40 cellular contexts compared by ENCODE assay signal in genomic region chr6:1237636-1238035, GRCh38.
"Had no signal": no experiment of that assay in that cellular context is flagged by ENCODE, and none has a peak within 500 bp of the region (broad histone marks: within the 10 kb centered on the region; RNA-seq: fewer than 3 reads in every experiment).

No MANE protein-coding gene starts in this region.

- H3K4me3 Mint-ChIP-seq: activated naive CD4-positive, alpha-beta T cell treated with anti-CD3 and anti-CD28 coated beads for 36 hours; activated naive CD4-positive, alpha-beta T cell treated with anti-CD3 and anti-CD28 coated beads, Interleukin-2, amount 10 ng/mL, durations not matched to agents 7 days and 5 days; activated naive CD4-positive, alpha-beta T cell treated with anti-CD3 and anti-CD28 coated beads, Interleukin-2, amount 50 U/mL, for 24 hours; activated naive CD8-positive, alpha-beta T cell; activated naive CD8-positive, alpha-beta T cell treated with anti-CD3 and anti-CD28 coated beads for 36 hours; activated naive CD8-positive, alpha-beta T cell treated with anti-CD3 and anti-CD28 coated beads, Interleukin-2, amount 10 ng/mL, durations not matched to agents 7 days and 5 days; activated naive CD8-positive, alpha-beta T cell treated with anti-CD3 and anti-CD28 coated beads, Interleukin-2, amount 50 U/mL, for 24 hours; activated T-cell treated with anti-CD3 and anti-CD28 coated beads, Interleukin-2, amount 50 U/mL, for 24 hours; activated T-cell treated with anti-CD3 and anti-CD28 coated beads, Interleukin-2, amount 50 U/mL, for 4 hours; activated T-cell treated with anti-CD3 and anti-CD28 coated beads, Interleukin-2, amount 50 U/mL, for 72 hours; activated T-helper 1 cell treated with anti-CD3 and anti-CD28 coated beads, Interleukin-12 subunit alpha, Interleukin-12 subunit beta, Interleukin-2, Interleukin-4 antibody, amounts not matched to agents 30 ng/mL and 10 ng/mL and 1 ng/mL, durations not matched to agents 14 hours and 24 hours and 36 hours; activated T-helper 17 cell treated with anti-CD3 and anti-CD28 coated beads, Interleukin-2, amount 50 U/mL, for 72 hours; brain; central memory CD8-positive, alpha-beta T cell had no signal

- H3K36me3 Mint-ChIP-seq: activated naive CD4-positive, alpha-beta T cell treated with anti-CD3 and anti-CD28 coated beads, Interleukin-2, amount 10 ng/mL, durations not matched to agents 7 days and 5 days; activated naive CD4-positive, alpha-beta T cell treated with anti-CD3 and anti-CD28 coated beads, Interleukin-2, amount 50 U/mL, for 24 hours; activated naive CD4-positive, alpha-beta T cell treated with anti-CD3 and anti-CD28 coated beads, Interleukin-2, amount 50 U/mL, for 72 hours; activated naive CD8-positive, alpha-beta T cell; activated naive CD8-positive, alpha-beta T cell treated with anti-CD3 and anti-CD28 coated beads for 36 hours; activated naive CD8-positive, alpha-beta T cell treated with anti-CD3 and anti-CD28 coated beads, Interleukin-2, amount 10 ng/mL, durations not matched to agents 7 days and 5 days; brain had no signal

- H3K27ac ChIP-seq: adrenal gland, body of pancreas, brain microvascular endothelial cell, breast epithelium, cardiac muscle cell had no signal

- H3K4me1 ChIP-seq: adrenal gland, breast epithelium had no signal

- H3K36me3 ChIP-seq: adrenal gland, brain microvascular endothelial cell, breast epithelium, cardiac muscle cell had no signal

- H3K4me3 ChIP-seq: adrenal gland, body of pancreas, breast epithelium, cardiac muscle cell had no signal

- FAIRE-seq: astrocyte, bronchial epithelial cell had no signal

- H3K27me3 ChIP-seq: adrenal gland, body of pancreas, brain microvascular endothelial cell had no signal

- H3K9me3 Mint-ChIP-seq: activated naive CD4-positive, alpha-beta T cell treated with anti-CD3 and anti-CD28 coated beads for 36 hours; activated naive CD4-positive, alpha-beta T cell treated with anti-CD3 and anti-CD28 coated beads, Interleukin-2, amount 10 ng/mL, durations not matched to agents 7 days and 5 days; activated naive CD4-positive, alpha-beta T cell treated with anti-CD3 and anti-CD28 coated beads, Interleukin-2, amount 50 U/mL, for 24 hours; activated naive CD4-positive, alpha-beta T cell treated with anti-CD3 and anti-CD28 coated beads, Interleukin-2, amount 50 U/mL, for 72 hours; activated naive CD8-positive, alpha-beta T cell treated with anti-CD3 and anti-CD28 coated beads for 36 hours; activated naive CD8-positive, alpha-beta T cell treated with anti-CD3 and anti-CD28 coated beads, Interleukin-2, amount 10 ng/mL, durations not matched to agents 7 days and 5 days; activated naive CD8-positive, alpha-beta T cell treated with anti-CD3 and anti-CD28 coated beads, Interleukin-2, amount 50 U/mL, for 24 hours; activated T-cell treated with anti-CD3 and anti-CD28 coated beads, Interleukin-2, amount 50 U/mL, for 24 hours; activated T-cell treated with anti-CD3 and anti-CD28 coated beads, Interleukin-2, amount 50 U/mL, for 4 hours; activated T-cell treated with anti-CD3 and anti-CD28 coated beads, Interleukin-2, amount 50 U/mL, for 72 hours; activated T-helper 1 cell treated with anti-CD3 and anti-CD28 coated beads, Interleukin-12 subunit alpha, Interleukin-12 subunit beta, Interleukin-2, Interleukin-4 antibody, amounts not matched to agents 30 ng/mL and 10 ng/mL and 1 ng/mL, durations not matched to agents 14 hours and 24 hours and 36 hours; activated T-helper 17 cell treated with anti-CD3 and anti-CD28 coated beads, Interleukin-2, amount 50 U/mL, for 72 hours; activated T-helper 2 cell treated with anti-CD3 and anti-CD28 coated beads, Interferon-gamma antibody, Interleukin-2, Interleukin-4, amounts not matched to agents 10 μg/mL and 5 μg/mL and 100 μg/mL, durations not matched to agents 14 hours and 24 hours and 36 hours; central memory CD8-positive, alpha-beta T cell had no signal

- ATAC-seq: activated naive CD4-positive, alpha-beta T cell treated with anti-CD3 and anti-CD28 coated beads, Interleukin-2, amount 50 U/mL, for 72 hours; activated naive CD8-positive, alpha-beta T cell treated with anti-CD3 and anti-CD28 coated beads, Interleukin-2, amount 50 U/mL, for 24 hours; activated T-cell treated with anti-CD3 and anti-CD28 coated beads, Interleukin-2, amount 50 U/mL, for 4 hours; activated T-cell treated with anti-CD3 and anti-CD28 coated beads, Interleukin-2, amount 50 U/mL, for 72 hours; activated T-helper 17 cell treated with anti-CD3 and anti-CD28 coated beads, Interleukin-2, amount 50 U/mL, for 72 hours; body of pancreas had no signal

- H3K27me3 Mint-ChIP-seq: activated naive CD8-positive, alpha-beta T cell treated with anti-CD3 and anti-CD28 coated beads for 36 hours had no signal

- H3K27ac Mint-ChIP-seq: activated naive CD4-positive, alpha-beta T cell treated with anti-CD3 and anti-CD28 coated beads for 36 hours; activated naive CD4-positive, alpha-beta T cell treated with anti-CD3 and anti-CD28 coated beads, Interleukin-2, amount 10 ng/mL, durations not matched to agents 7 days and 5 days; activated naive CD4-positive, alpha-beta T cell treated with anti-CD3 and anti-CD28 coated beads, Interleukin-2, amount 50 U/mL, for 24 hours; activated naive CD4-positive, alpha-beta T cell treated with anti-CD3 and anti-CD28 coated beads, Interleukin-2, amount 50 U/mL, for 72 hours; activated naive CD8-positive, alpha-beta T cell; activated naive CD8-positive, alpha-beta T cell treated with anti-CD3 and anti-CD28 coated beads for 36 hours; activated naive CD8-positive, alpha-beta T cell treated with anti-CD3 and anti-CD28 coated beads, Interleukin-2, amount 10 ng/mL, durations not matched to agents 7 days and 5 days; activated naive CD8-positive, alpha-beta T cell treated with anti-CD3 and anti-CD28 coated beads, Interleukin-2, amount 50 U/mL, for 24 hours; activated T-cell treated with anti-CD3 and anti-CD28 coated beads, Interleukin-2, amount 50 U/mL, for 24 hours; activated T-cell treated with anti-CD3 and anti-CD28 coated beads, Interleukin-2, amount 50 U/mL, for 72 hours; activated T-helper 1 cell treated with anti-CD3 and anti-CD28 coated beads, Interleukin-12 subunit alpha, Interleukin-12 subunit beta, Interleukin-2, Interleukin-4 antibody, amounts not matched to agents 30 ng/mL and 10 ng/mL and 1 ng/mL, durations not matched to agents 14 hours and 24 hours and 36 hours; activated T-helper 17 cell treated with anti-CD3 and anti-CD28 coated beads, Interleukin-2, amount 50 U/mL, for 72 hours; activated T-helper 2 cell treated with anti-CD3 and anti-CD28 coated beads, Interferon-gamma antibody, Interleukin-2, Interleukin-4, amounts not matched to agents 10 μg/mL and 5 μg/mL and 100 μg/mL, durations not matched to agents 14 hours and 24 hours and 36 hours; brain had no signal

- H3K9me3 ChIP-seq: adrenal gland, body of pancreas, breast epithelium had no signal

- H3K4me1 Mint-ChIP-seq: activated naive CD4-positive, alpha-beta T cell treated with anti-CD3 and anti-CD28 coated beads, Interleukin-2, amount 10 ng/mL, durations not matched to agents 7 days and 5 days; activated naive CD4-positive, alpha-beta T cell treated with anti-CD3 and anti-CD28 coated beads, Interleukin-2, amount 50 U/mL, for 24 hours; activated naive CD8-positive, alpha-beta T cell treated with anti-CD3 and anti-CD28 coated beads for 36 hours; activated naive CD8-positive, alpha-beta T cell treated with anti-CD3 and anti-CD28 coated beads, Interleukin-2, amount 10 ng/mL, durations not matched to agents 7 days and 5 days; activated naive CD8-positive, alpha-beta T cell treated with anti-CD3 and anti-CD28 coated beads, Interleukin-2, amount 50 U/mL, for 24 hours; activated T-helper 17 cell treated with anti-CD3 and anti-CD28 coated beads, Interleukin-2, amount 50 U/mL, for 72 hours; central memory CD8-positive, alpha-beta T cell had no signal

- DNase-seq: activated effector memory CD4-positive, alpha-beta T cell treated with anti-CD3 and anti-CD28 coated beads, Interleukin-2, amount 50 U/mL, for 16 hours; activated effector memory CD4-positive, alpha-beta T cell treated with Interleukin-2 at 50 U/mL for 16 hours; activated gamma-delta T cell; activated gamma-delta T cell treated with Interleukin-2 at 50 U/mL for 16 hours; activated naive CD4-positive, alpha-beta T cell; activated naive CD4-positive, alpha-beta T cell treated with anti-CD3 and anti-CD28 coated beads for 36 hours; activated naive CD4-positive, alpha-beta T cell treated with anti-CD3 and anti-CD28 coated beads, Interleukin-2, amount 10 ng/mL, durations not matched to agents 7 days and 5 days; activated naive CD4-positive, alpha-beta T cell treated with anti-CD3 and anti-CD28 coated beads, Interleukin-2, amount 50 U/mL, for 16 hours; activated naive CD4-positive, alpha-beta T cell treated with Interleukin-2 at 50 U/mL for 16 hours; activated naive CD8-positive, alpha-beta T cell treated with anti-CD3 and anti-CD28 coated beads for 36 hours; activated naive CD8-positive, alpha-beta T cell treated with anti-CD3 and anti-CD28 coated beads, Interleukin-2, amount 10 ng/mL, durations not matched to agents 7 days and 5 days; activated naive CD8-positive, alpha-beta T cell treated with anti-CD3 and anti-CD28 coated beads, Interleukin-2, amount 50 U/mL, for 24 hours; activated T-cell treated with anti-CD3 and anti-CD28 coated beads for 4 hours; activated T-cell treated with anti-CD3 and anti-CD28 coated beads, Interleukin-2, amount 50 U/mL, for 1 hour; activated T-cell treated with anti-CD3 and anti-CD28 coated beads, Interleukin-2, amount 50 U/mL, for 24 hours; activated T-cell treated with anti-CD3 and anti-CD28 coated beads, Interleukin-2, amount 50 U/mL, for 4 hours; activated T-cell treated with anti-CD3 and anti-CD28 coated beads, Interleukin-2, amount 50 U/mL, for 48 hours; activated T-cell treated with anti-CD3 and anti-CD28 coated beads, Interleukin-2, amount 50 U/mL, for 72 hours; adrenal gland; amniotic stem cell; amygdala; anterior cingulate cortex; aorta; body of pancreas; brain microvascular endothelial cell; caudate nucleus; central memory CD4-positive, alpha-beta T cell; cerebellar nuclear complex had no signal
